Comparison of ENCODE assay signal across 6 cellular contexts in genomic region chr1:162432977-162433713, GRCh38. TPM values are rescaled to one million over a fixed set of nuclear protein-coding genes. Genes with fewer than 3 reads are reported as not detected.
"Had no signal": no experiment of that assay in that cellular context is flagged by ENCODE, and none has a peak within 500 bp of the region (broad histone marks: within the 10 kb centered on the region; RNA-seq: fewer than 3 reads in every experiment).

No MANE protein-coding gene starts in this region.

RNA-seq across cellular contexts. Expression of gene SH2D1B, which starts 21.2 kb away (rescaled TPM):
- total RNA-seq: GM23248, H1, H7, H9, HFFc6 had no signal
- polyA plus RNA-seq: GM23248, H1 had no signal

RNA-seq across cellular contexts. Expression of gene SPATA46, which starts 56.5 kb away (rescaled TPM):
- total RNA-seq: GM23248, H1, H4, H7, H9, HFFc6 had no signal
- polyA plus RNA-seq: GM23248, H1 had no signal
